8 cellular contexts compared by ENCODE assay signal in genomic region chr21:41767606-41768370, GRCh38. TPM values are rescaled to one million over a fixed set of nuclear protein-coding genes. Genes with fewer than 3 reads are reported as not detected.
A peak's percentile ranks its signal among the peaks of the same experiment; 100 is the strongest.
DNase-seq lines count a peak whose midpoint lies in the region; ATAC-seq and TF ChIP-seq lines count a peak whose summit lies in the region.

No MANE protein-coding gene starts in this region.

- TF ChIP-seq CTCF in right atrium auricular region (IDR thresholded peaks at IDR 0.05) = no peak
- no peak for TF ChIP-seq CTCF in upper lobe of left lung (IDR thresholded peaks at IDR 0.05)

- ATAC-seq in right cardiac atrium (no peak), upper lobe of left lung (ENCODE audit: low FRiP score in 2 of 2) (no peak), GM19351 (IDR thresholded peaks at IDR 0.05; ENCODE audit: unreplicated experiment) (no peak)

- H3K36me3 ChIP-seq in right atrium auricular region (no peaks in the 10 kb centered on the region), upper lobe of left lung (no peaks in the 10 kb centered on the region)

- no peak for DNase-seq in right cardiac atrium
- no peak for DNase-seq in right atrium auricular region (ENCODE audit: low spot score)
- DNase-seq in activated CD4-positive, alpha-beta T cell treated with anti-CD3 and anti-CD28 coated beads, Interleukin-2, amount 10 ng/mL, durations not matched to agents 24 days and 14 days = peak; percentile 60
- peak; percentile 54 for DNase-seq in islet precursor cell
- DNase-seq in upper lobe of left lung = no peak
- DNase-seq in T-helper 9 cell = no peak
- DNase-seq in NCI-H1694 (lab: John Stamatoyannopoulos, UW) = no peak

- H3K4me3 Mint-ChIP-seq in activated CD4-positive, alpha-beta T cell treated with anti-CD3 and anti-CD28 coated beads, Interleukin-2, amount 10 ng/mL, durations not matched to agents 24 days and 14 days = peak overlapping the region; percentile 83

- peaks cover 20% of the 10 kb centered on the region for H3K4me1 Mint-ChIP-seq in activated CD4-positive, alpha-beta T cell treated with anti-CD3 and anti-CD28 coated beads, Interleukin-2, amount 10 ng/mL, durations not matched to agents 24 days and 14 days

- H3K4me1 ChIP-seq in right cardiac atrium (ENCODE audit: control insufficient read depth, insufficient read depth, low read length) (peaks cover 2% of the 10 kb centered on the region), right atrium auricular region (peaks cover 0 to 35% of the 10 kb centered on the region in 2 donors), upper lobe of left lung (peaks cover 23 to 65% (median 37%) of the 10 kb centered on the region in 4 donors)

- peak overlapping the region; percentile 51 for H3K27ac Mint-ChIP-seq in activated CD4-positive, alpha-beta T cell treated with anti-CD3 and anti-CD28 coated beads, Interleukin-2, amount 10 ng/mL, durations not matched to agents 24 days and 14 days

- peaks cover 76% of the 10 kb centered on the region for H3K27me3 Mint-ChIP-seq in activated CD4-positive, alpha-beta T cell treated with anti-CD3 and anti-CD28 coated beads, Interleukin-2, amount 10 ng/mL, durations not matched to agents 24 days and 14 days

- intact Hi-C loops in right cardiac atrium (cut with DNase I) = loop anchor here in 1 of 4 donors (10.0 kb wide), 1 partner anchor 123 kb away; no protein-coding TSS in a partner anchor
- intact Hi-C loops in activated CD4-positive, alpha-beta T cell treated with anti-CD3 and anti-CD28 coated beads, Interleukin-2, amount 10 ng/mL, durations not matched to agents 24 days and 14 days (cut with micrococcal nuclease) = loop anchor here (10.0 kb wide), 1 partner anchor 483 kb away; no protein-coding TSS in a partner anchor

- 5% methylated on average over 25 of the region's 25 CpGs for WGBS in right cardiac atrium
- WGBS in upper lobe of left lung, 2 donors = 6 to 12% methylated on average over 18 to 25 of the region's 25 CpGs

- H3K9me3 ChIP-seq in right cardiac atrium (ENCODE audit: control insufficient read depth, low read length) (no peaks in the 10 kb centered on the region), right atrium auricular region (no peaks in the 10 kb centered on the region), upper lobe of left lung (no peaks in the 10 kb centered on the region)

- no peak for TF ChIP-seq POLR2A in upper lobe of left lung (IDR thresholded peaks at IDR 0.05)

- no peaks in the 10 kb centered on the region for H3K9me3 Mint-ChIP-seq in activated CD4-positive, alpha-beta T cell treated with anti-CD3 and anti-CD28 coated beads, Interleukin-2, amount 10 ng/mL, durations not matched to agents 24 days and 14 days

- no peaks in the 10 kb centered on the region for H3K27me3 ChIP-seq in right cardiac atrium (ENCODE audit: control insufficient read depth, insufficient read depth)
- peaks cover 5 to 30% of the 10 kb centered on the region in 2 donors for H3K27me3 ChIP-seq in right atrium auricular region
- H3K27me3 ChIP-seq in upper lobe of left lung = peaks cover 0 to 34% (median 16%) of the 10 kb centered on the region in 4 donors

- peak overlapping the region; percentile 5 for H3K4me3 ChIP-seq in right cardiac atrium (ENCODE audit: low read length)
- H3K4me3 ChIP-seq in right atrium auricular region = peak overlapping the region in 1 of 2 donors; percentile 55
- H3K4me3 ChIP-seq in upper lobe of left lung = peak overlapping the region in 3 of 4 donors; percentile 17 to 65 (median 54)

- peaks cover 6% of the 10 kb centered on the region for H3K36me3 Mint-ChIP-seq in activated CD4-positive, alpha-beta T cell treated with anti-CD3 and anti-CD28 coated beads, Interleukin-2, amount 10 ng/mL, durations not matched to agents 24 days and 14 days (ENCODE audit: low read depth)

- H3K27ac ChIP-seq in right cardiac atrium (ENCODE audit: low read length) (no peak overlapping the region), right atrium auricular region (peak overlapping the region in 1 of 2 donors; percentile 2), upper lobe of left lung (peak overlapping the region in 1 of 4 donors; percentile 30)

- TF ChIP-seq EP300 in upper lobe of left lung (IDR thresholded peaks at IDR 0.05) = no peak

RNA-seq across cellular contexts. Expression of gene RIPK4, which starts 0.9 kb away (rescaled TPM):
- total RNA-seq in right cardiac atrium (1 to 10 TPM in 1 of 4 donors, under 1 TPM in 3; 0.86 to 1.2 (median 0.92) TPM), right atrium auricular region (1 to 10 TPM; 2.1 to 3.5 TPM), upper lobe of left lung (10 to 100 TPM in 5 of 6 donors, 1 to 10 TPM in 1; 6.3 to 18.6 (median 14.9) TPM)
- 0.70 TPM for polyA plus RNA-seq in right cardiac atrium
- total RNA-seq in activated CD4-positive, alpha-beta T cell treated with anti-CD3 and anti-CD28 coated beads, Interleukin-2, amount 10 ng/mL, durations not matched to agents 24 days and 14 days = not detected in 2 replicates

Comparison
In these comparisons a context has a peak if more than half of its experiments do, and no peak if none do; other contexts are left out.
1. DNase-seq: peak in activated CD4-positive, alpha-beta T cell treated with anti-CD3 and anti-CD28 coated beads, Interleukin-2, amount 10 ng/mL, durations not matched to agents 24 days and 14 days (single experiment) and islet precursor cell (single experiment); none in right cardiac atrium (0 of 3), right atrium auricular region (single experiment), upper lobe of left lung (0 of 2), T-helper 9 cell (single experiment) and NCI-H1694 (single experiment).